1 cellular context compared by ENCODE assay signal in genomic region chr12:48958049-48958388, GRCh38.
TF ChIP-seq lines count a peak whose summit lies in the region.

No MANE protein-coding gene starts in this region.

TF ChIP-seq in endothelial cell of umbilical vein, 7 proteins besides CTCF, POLR2A, EP300 and RAD21:
- TF ChIP-seq EZH2 (IDR thresholded peaks at IDR 0.05; ENCODE audit: borderline replicate concordance, low read depth, low read length, severe bottlenecking) (no peak), JUN (IDR thresholded peaks at IDR 0.05; ENCODE audit: borderline replicate concordance, insufficient read depth, insufficient read length, low read depth) (no peak), FOS (IDR thresholded peaks at IDR 0.05; ENCODE audit: borderline replicate concordance, insufficient read depth, low read length) (no peak), MAX (IDR thresholded peaks at IDR 0.05; ENCODE audit: insufficient read depth, insufficient read length) (no peak), MYC (IDR thresholded peaks at IDR 0.05; ENCODE audit: low read depth, low read length) (no peak), GATA2 (IDR thresholded peaks at IDR 0.05; ENCODE audit: insufficient read depth, insufficient read length, low read depth, low read length) (no peak), POLR2AphosphoS5 (IDR thresholded peaks at IDR 0.05; ENCODE audit: insufficient read depth, low read depth, low read length) (no peak)
